ENCODE assay signal across 24 cellular contexts in the genomic region with DNA sequence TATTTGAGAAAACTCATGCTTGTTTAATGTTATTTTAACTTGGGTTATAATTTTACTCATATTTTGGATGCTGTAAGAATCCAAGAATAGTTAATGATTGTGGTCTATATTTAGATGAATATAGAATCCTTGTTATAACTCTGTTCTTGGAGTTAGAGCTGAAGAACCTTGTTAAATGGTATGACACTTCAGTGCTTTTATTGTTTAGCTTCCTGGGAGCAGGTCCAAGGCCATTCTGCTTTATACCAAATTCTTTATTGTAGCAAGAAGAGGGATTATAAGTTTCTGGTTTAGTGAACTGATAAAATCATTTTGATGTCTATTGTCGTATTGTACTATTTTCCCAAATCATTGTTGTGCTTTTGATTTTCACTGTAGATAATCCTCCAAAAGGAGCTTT.
"Had no signal": no experiment of that assay in that cellular context is flagged by ENCODE, and none has a peak within 500 bp of the region (broad histone marks: within the 10 kb centered on the region; RNA-seq: fewer than 3 reads in every experiment).

No MANE protein-coding gene starts in this region.

- H3K27ac Mint-ChIP-seq: activated CD4-positive, alpha-beta memory T cell treated with anti-CD3 and anti-CD28 coated beads, Interleukin-2, amount 10 ng/mL, durations not matched to agents 7 days and 5 days; activated CD8-positive, alpha-beta memory T cell treated with anti-CD3 and anti-CD28 coated beads, Interleukin-2, amount 10 ng/mL, durations not matched to agents 7 days and 5 days; activated naive CD8-positive, alpha-beta T cell treated with anti-CD3 and anti-CD28 coated beads, Interleukin-2, amount 10 ng/mL, durations not matched to agents 7 days and 5 days; activated T-helper 2 cell treated with anti-CD3 and anti-CD28 coated beads, Interferon-gamma antibody, Interleukin-2, Interleukin-4, amounts not matched to agents 10 μg/mL and 5 μg/mL and 100 μg/mL, durations not matched to agents 14 hours and 24 hours and 36 hours; stimulated activated naive CD8-positive, alpha-beta T cell treated with anti-CD3 and anti-CD28 coated beads, Interleukin-15, amount 100 ng/mL, for 72 hours had no signal

- H3K9me3 ChIP-seq: breast epithelium, gastroesophageal sphincter, suprapubic skin, transverse colon, vagina had no signal

- H3K27me3 ChIP-seq: breast epithelium, gastroesophageal sphincter, suprapubic skin, transverse colon, vagina had no signal

- H3K36me3 ChIP-seq: breast epithelium had no signal

- H3K27me3 Mint-ChIP-seq: activated CD4-positive, alpha-beta memory T cell treated with anti-CD3 and anti-CD28 coated beads, Interleukin-2, amount 10 ng/mL, durations not matched to agents 7 days and 5 days; activated CD8-positive, alpha-beta memory T cell treated with anti-CD3 and anti-CD28 coated beads, Interleukin-2, amount 10 ng/mL, durations not matched to agents 7 days and 5 days; activated naive CD8-positive, alpha-beta T cell treated with anti-CD3 and anti-CD28 coated beads, Interleukin-2, amount 10 ng/mL, durations not matched to agents 7 days and 5 days; stimulated activated naive CD8-positive, alpha-beta T cell treated with anti-CD3 and anti-CD28 coated beads, Interleukin-15, amount 100 ng/mL, for 72 hours had no signal

- H3K4me1 Mint-ChIP-seq: activated naive CD8-positive, alpha-beta T cell treated with anti-CD3 and anti-CD28 coated beads, Interleukin-2, amount 10 ng/mL, durations not matched to agents 7 days and 5 days had no signal

- ATAC-seq: activated CD8-positive, alpha-beta memory T cell treated with anti-CD3 and anti-CD28 coated beads, Interleukin-2, amount 10 ng/mL, durations not matched to agents 7 days and 5 days; esophagus mucosa; gastroesophageal sphincter; stimulated activated naive CD8-positive, alpha-beta T cell treated with anti-CD3 and anti-CD28 coated beads, Interleukin-15, amount 100 ng/mL, for 72 hours had no signal

- H3K4me1 ChIP-seq: breast epithelium, suprapubic skin, transverse colon, vagina had no signal

- H3K4me2 ChIP-seq: smooth muscle cell had no signal

- H3K9me3 Mint-ChIP-seq: activated CD4-positive, alpha-beta memory T cell treated with anti-CD3 and anti-CD28 coated beads, Interleukin-2, amount 10 ng/mL, durations not matched to agents 7 days and 5 days; activated naive CD8-positive, alpha-beta T cell treated with anti-CD3 and anti-CD28 coated beads, Interleukin-2, amount 10 ng/mL, durations not matched to agents 7 days and 5 days; activated T-helper 2 cell treated with anti-CD3 and anti-CD28 coated beads, Interferon-gamma antibody, Interleukin-2, Interleukin-4, amounts not matched to agents 10 μg/mL and 5 μg/mL and 100 μg/mL, durations not matched to agents 14 hours and 24 hours and 36 hours; stimulated activated naive CD8-positive, alpha-beta T cell treated with anti-CD3 and anti-CD28 coated beads, Interleukin-15, amount 100 ng/mL, for 72 hours had no signal

- H3K4me3 Mint-ChIP-seq: activated CD4-positive, alpha-beta memory T cell treated with anti-CD3 and anti-CD28 coated beads, Interleukin-2, amount 10 ng/mL, durations not matched to agents 7 days and 5 days; activated CD8-positive, alpha-beta memory T cell treated with anti-CD3 and anti-CD28 coated beads, Interleukin-2, amount 10 ng/mL, durations not matched to agents 7 days and 5 days; activated naive CD8-positive, alpha-beta T cell treated with anti-CD3 and anti-CD28 coated beads, Interleukin-2, amount 10 ng/mL, durations not matched to agents 7 days and 5 days; stimulated activated naive CD8-positive, alpha-beta T cell treated with anti-CD3 and anti-CD28 coated beads, Interleukin-15, amount 100 ng/mL, for 72 hours had no signal

- H3K4me3 ChIP-seq: breast epithelium, gastroesophageal sphincter, smooth muscle cell, suprapubic skin, transverse colon, vagina had no signal

- DNase-seq: activated CD4-positive, alpha-beta memory T cell treated with anti-CD3 and anti-CD28 coated beads, Interleukin-2, amount 10 ng/mL, durations not matched to agents 7 days and 5 days; activated CD4-positive, alpha-beta T cell treated with anti-CD3 and anti-CD28 coated beads for 48 hours; activated CD4-positive, CD25-positive, alpha-beta regulatory T cell; activated CD8-positive, alpha-beta memory T cell treated with anti-CD3 and anti-CD28 coated beads, Interleukin-2, amount 10 ng/mL, durations not matched to agents 7 days and 5 days; activated naive CD4-positive, alpha-beta T cell treated with Interleukin-2 at 50 U/mL for 16 hours; activated naive CD8-positive, alpha-beta T cell treated with anti-CD3 and anti-CD28 coated beads, Interleukin-2, amount 10 ng/mL, durations not matched to agents 7 days and 5 days; activated T-cell treated with anti-CD3 and anti-CD28 coated beads, Interleukin-2, amount 50 U/mL, for 1 hour; effector CD4-positive, alpha-beta T cell; midbrain; occipital lobe; posterior cingulate gyrus; retina; stimulated activated CD4-positive, alpha-beta T cell treated with anti-CD3 and anti-CD28 coated beads, Interleukin-4, amount 100 ng/mL, for 1 hour; stimulated activated naive CD8-positive, alpha-beta T cell treated with anti-CD3 and anti-CD28 coated beads, Interleukin-15, amount 100 ng/mL, for 72 hours; T-helper 1 cell; T-helper 9 cell; transverse colon had no signal

- H3K27ac ChIP-seq: breast epithelium, gastroesophageal sphincter, suprapubic skin, transverse colon, vagina had no signal
